Comparison of ENCODE assay signal across 17 cellular contexts in the genomic region with DNA sequence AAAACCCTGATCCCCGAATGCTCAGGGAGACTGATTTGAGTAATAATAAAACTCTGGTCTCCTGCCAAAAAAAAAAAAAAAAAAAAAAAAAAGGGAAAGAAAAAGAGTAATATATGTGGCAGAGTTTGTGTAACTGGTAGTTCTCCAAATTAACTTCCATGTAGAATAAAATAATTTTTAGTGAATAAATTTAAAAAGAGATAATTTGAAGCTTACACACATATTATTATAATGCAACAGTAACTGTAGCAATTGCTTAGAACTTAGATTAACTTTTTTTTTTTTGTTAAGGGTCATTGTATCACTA. TPM values are rescaled to one million over a fixed set of nuclear protein-coding genes. Genes with fewer than 3 reads are reported as not detected.
A peak's percentile ranks its signal among the peaks of the same experiment; 100 is the strongest.
DNase-seq lines count a peak whose midpoint lies in the region; ATAC-seq, FAIRE-seq and TF ChIP-seq lines count a peak whose summit lies in the region.
"Had no signal": no experiment of that assay in that cellular context is flagged by ENCODE, and none has a peak within 500 bp of the region (broad histone marks: within the 10 kb centered on the region; RNA-seq: fewer than 3 reads in every experiment).

No MANE protein-coding gene starts in this region.

- H3K4me2 ChIP-seq in HCT116 (ENCODE audit: low read length) = peak overlapping the region; percentile 26
- H3K4me2 ChIP-seq in K562 (ENCODE audit: insufficient read depth, low read length) = no peak overlapping the region

- H3K9me3 Mint-ChIP-seq in CD4-positive, alpha-beta T cell = no peaks in the 10 kb centered on the region
- no peaks in the 10 kb centered on the region for H3K9me3 Mint-ChIP-seq in osteocyte (ENCODE audit: unreplicated experiment)

- 0% methylated on average over 1 of the region's 1 CpG for WGBS in K562 (ENCODE audit: insufficient coverage, low coverage, missing lambda C conversion rate)

- H3K4me1 Mint-ChIP-seq in CD4-positive, alpha-beta T cell (ENCODE audit: low read depth) = peaks cover 33% of the 10 kb centered on the region
- H3K4me1 Mint-ChIP-seq in osteocyte (ENCODE audit: unreplicated experiment) = peaks cover 32% of the 10 kb centered on the region

- TF ChIP-seq POLR2A in HCT116 (IDR thresholded peaks at IDR 0.05; ENCODE audit: borderline replicate concordance, extremely low read depth, insufficient read depth, insufficient read length) (no peak), K562 (conservative IDR thresholded peaks at IDR 0.05) (no peak)

- H3K9me1 ChIP-seq in K562 (ENCODE audit: control insufficient read depth, insufficient read depth, low read length) = no peaks in the 10 kb centered on the region

- H3K27ac ChIP-seq in CD4-positive, alpha-beta T cell (ENCODE audit: low read depth, low read length) = no peak overlapping the region
- H3K27ac ChIP-seq in HCT116 (ENCODE audit: low read depth, low read length) = no peak overlapping the region
- H3K27ac ChIP-seq in K562 (ENCODE audit: extremely low read depth, low read depth, low read length) = no peak overlapping the region
- H3K27ac ChIP-seq: BLaER1, HL-60 had no signal

- H3K79me2 ChIP-seq in HCT116 (ENCODE audit: insufficient read depth, low read length) (no peaks in the 10 kb centered on the region), K562 (ENCODE audit: control insufficient read depth, insufficient read depth, low read length) (peaks cover 25% of the 10 kb centered on the region)

- BruUV-seq in HCT116 (replicated peaks; lab: Mats Ljungman, UMichigan) = no TSS peak
- no TSS peak for BruUV-seq in K562 (replicated peaks; lab: Mats Ljungman, UMichigan)

- H3K4me3 ChIP-seq in HCT116 (replicated peaks in 1 of 2; ENCODE audit: low read depth in 1 of 2, low read length in 2 of 2) (no peak overlapping the region), K562 (no peak overlapping the region)
- H3K4me3 ChIP-seq: BLaER1, Peyer's patch, prostate gland, tibial artery had no signal

- POLR2A ChIA-PET in CD4-positive, alpha-beta T cell (lab: Charles Lee) = interaction anchor here (0.6 to 1.1 kb wide), 2 partner anchors 11 to 83 kb away, joined by 3 read pairs; a partner anchor contains a TSS
- POLR2A ChIA-PET in HCT116 (lab: Charles Lee) (interaction anchor here (0.9 to 1.0 kb wide), 2 partner anchors 14 to 87 kb away, joined by 4 read pairs; no protein-coding TSS in a partner anchor), K562 (lab: Yijun Ruan, JAX) (interaction anchor here (1.0 to 1.7 kb wide), 3 partner anchors 8 to 11 kb away, joined by 3 to 5 read pairs (median 5); a partner anchor contains a TSS)

- no peak overlapping the region for H3K4me3 Mint-ChIP-seq in CD4-positive, alpha-beta T cell
- H3K4me3 Mint-ChIP-seq in osteocyte (ENCODE audit: unreplicated experiment) = no peak overlapping the region

- intact Hi-C loops in CD4-positive, alpha-beta T cell (cut with DNase I, micrococcal nuclease) = no loop called here
- intact Hi-C loops in HCT116 (cut with micrococcal nuclease) (no loop called here), K562 (cut with micrococcal nuclease) (no loop called here)

- no peak for TF ChIP-seq EP300 in K562 (IDR thresholded peaks at IDR 0.05; ENCODE audit: low read length)

- DNase-seq in CD4-positive, alpha-beta T cell = no peak
- DNase-seq in HCT116 (ENCODE audit: low read depth, low spot score) (no peak), K562 (ENCODE audit: extremely low read depth in 1 of 4, low spot score in 3 of 4) (no peak), osteocyte (ENCODE audit: extremely low spot score, unreplicated experiment) (no peak), SHP77 (lab: John Stamatoyannopoulos, UW) (no peak), SW480 (ENCODE audit: low spot score) (no peak), NCI-H187 treated with DMSO at 0.1 percent for 48 hours (lab: John Stamatoyannopoulos, UW) (no peak)
- DNase-seq: hypothalamus, KBM-7, NCI-H1048, NCI-H82, Peyer's patch had no signal

- H3K9ac ChIP-seq in HCT116 (ENCODE audit: low read length) (no peak overlapping the region), K562 (ENCODE audit: insufficient read depth in 1 of 2, low read depth in 2 of 2, low read length in 2 of 2) (no peak overlapping the region)
- H3K9ac ChIP-seq: BLaER1 had no signal

- no peaks in the 10 kb centered on the region for H3K27me3 Mint-ChIP-seq in CD4-positive, alpha-beta T cell
- H3K27me3 Mint-ChIP-seq in osteocyte (ENCODE audit: unreplicated experiment) = no peaks in the 10 kb centered on the region

- TF ChIP-seq RAD21 in HCT116 (IDR thresholded peaks at IDR 0.05; ENCODE audit: low read depth) (no peak), K562 (CRISPR knock-in tag; conservative IDR thresholded peaks at IDR 0.05 in 1 of 2, IDR thresholded peaks at IDR 0.05 in 1 of 2) (no peak)

- H3K36me3 Mint-ChIP-seq in CD4-positive, alpha-beta T cell (ENCODE audit: low read depth) = peaks cover 8% of the 10 kb centered on the region
- H3K36me3 Mint-ChIP-seq in osteocyte (ENCODE audit: unreplicated experiment) = no peaks in the 10 kb centered on the region

- peak overlapping the region; percentile 48 for H3K27ac Mint-ChIP-seq in CD4-positive, alpha-beta T cell
- peak overlapping the region; percentile 83 for H3K27ac Mint-ChIP-seq in osteocyte (ENCODE audit: unreplicated experiment)

- H3K4me1 ChIP-seq in HCT116 (ENCODE audit: control insufficient read depth in 1 of 2, insufficient read depth in 2 of 2, low read length in 2 of 2) = peaks cover 0 to 11% of the 10 kb centered on the region in 2 experiments; a peak in 2 of 4 replicates
- peaks cover 0 to 18% of the 10 kb centered on the region in 2 experiments; a peak in 3 of 5 replicates for H3K4me1 ChIP-seq in K562 (replicated peaks in 1 of 2; ENCODE audit: control insufficient read depth in 2 of 2, insufficient read depth in 2 of 2, low read length in 2 of 2)
- H3K4me1 ChIP-seq: Peyer's patch, prostate gland had no signal

- no peak for TF ChIP-seq CTCF in CD4-positive, alpha-beta T cell (IDR thresholded peaks at IDR 0.05)
- TF ChIP-seq CTCF in HCT116 (IDR thresholded peaks at IDR 0.05 in 2 of 3, conservative IDR thresholded peaks at IDR 0.05 in 1 of 3; ENCODE audit: borderline replicate concordance in 1 of 3, insufficient read depth in 1 of 3, low read depth in 2 of 3, low read length in 2 of 3) = no peak
- no peak for TF ChIP-seq CTCF in K562 (IDR thresholded peaks at IDR 0.05 in 2 of 3, conservative IDR thresholded peaks at IDR 0.05 in 1 of 3; ENCODE audit: insufficient read depth in 2 of 3, low read depth in 1 of 3, low read length in 3 of 3)
- no peak for TF ChIP-seq CTCF in osteocyte (IDR thresholded peaks at IDR 0.05)

- in situ Hi-C loops in K562 (cut with MboI) = no loop called here

- H3K27me3 ChIP-seq in CD4-positive, alpha-beta T cell (ENCODE audit: control insufficient read depth, insufficient read depth, low read length) = no peaks in the 10 kb centered on the region
- H3K27me3 ChIP-seq in HCT116 (ENCODE audit: insufficient read depth, low read length) = no peaks in the 10 kb centered on the region
- H3K27me3 ChIP-seq in K562 (ENCODE audit: control insufficient read depth in 2 of 2, insufficient read depth in 2 of 2, low read length in 2 of 2) = no peaks in the 10 kb centered on the region
- H3K27me3 ChIP-seq: BLaER1, Peyer's patch, tibial artery had no signal

- H4K20me1 ChIP-seq in HCT116 (ENCODE audit: insufficient read depth) = no peaks in the 10 kb centered on the region
- H4K20me1 ChIP-seq in K562 (replicated peaks; ENCODE audit: control insufficient read depth, insufficient read depth, low read length) = no peaks in the 10 kb centered on the region
- H4K20me1 ChIP-seq: BLaER1 had no signal

- RAD21 ChIA-PET in HCT116 (lab: Charles Lee; ENCODE audit: low non-redundant PET in 1 of 2, low total read pairs in 2 of 2, uncharacterized antibody in 2 of 2, unreplicated experiment in 2 of 2) = no interaction called here

- no peak for ATAC-seq in CD4-positive, alpha-beta T cell (ENCODE audit: poor library complexity)
- ATAC-seq in HCT116 (no peak), K562 (no peak), HG02759 (IDR thresholded peaks at IDR 0.05; ENCODE audit: unreplicated experiment) (no peak)

- H3K9me3 ChIP-seq in CD4-positive, alpha-beta T cell (ENCODE audit: control insufficient read depth, low read length) = no peaks in the 10 kb centered on the region
- H3K9me3 ChIP-seq in HCT116 (ENCODE audit: control insufficient read depth in 1 of 2, insufficient read depth in 1 of 2, low read depth in 1 of 2, low read length in 2 of 2) = peaks cover 0 to 4% of the 10 kb centered on the region in 2 experiments; a peak in 1 of 4 replicates
- peaks cover 5% of the 10 kb centered on the region for H3K9me3 ChIP-seq in K562 (replicated peaks; ENCODE audit: control insufficient read depth, insufficient read depth, low read depth, low read length)
- H3K9me3 ChIP-seq: Peyer's patch, prostate gland, tibial artery had no signal

- CTCF ChIA-PET in CD4-positive, alpha-beta T cell (lab: Charles Lee) = interaction anchor here (0.5 to 2.7 kb wide), 6 partner anchors 10 to 1399 kb away, joined by 3 to 10 read pairs (median 4); a partner anchor contains a TSS
- CTCF ChIA-PET in HCT116 (lab: Charles Lee) = interaction anchor here (0.9 kb wide), 1 partner anchor 315 kb away, joined by 3 read pairs; no protein-coding TSS in a partner anchor
- CTCF ChIA-PET in K562 (lab: Yijun Ruan, JAX; ENCODE audit: low intra/inter-chr PET ratio) = no interaction called here

- H3K9me2 ChIP-seq in HCT116 (ENCODE audit: insufficient read depth) = no peaks in the 10 kb centered on the region

- FAIRE-seq in K562 (lab: Jason Lieb, UNC) = no peak

- H3K36me3 ChIP-seq in HCT116 (ENCODE audit: control insufficient read depth in 1 of 2, insufficient read depth in 2 of 2, low read length in 2 of 2) = no peaks in the 10 kb centered on the region
- H3K36me3 ChIP-seq in K562 (ENCODE audit: control insufficient read depth, insufficient read depth, low read length) = peaks cover 27% of the 10 kb centered on the region
- H3K36me3 ChIP-seq: BLaER1, Peyer's patch, prostate gland, tibial artery had no signal

- H2AFZ ChIP-seq in HCT116 (ENCODE audit: low read depth, low read length, poor library complexity, severe bottlenecking) (peak overlapping the region; percentile 32), K562 (ENCODE audit: low read depth, low read length) (no peak overlapping the region)

RNA-seq across cellular contexts. Expression of a gene that starts 11.0 kb away (rescaled TPM):
- 10 to 100 TPM; 12.3 to 14.2 TPM for total RNA-seq in CD4-positive, alpha-beta T cell
- total RNA-seq in HCT116 (2021; ENCODE audit: unreplicated experiment) = 75.0 TPM
- polyA plus RNA-seq in HCT116 (2012) = 89.4 and 109 TPM in 2 replicates
- total RNA-seq in K562 (2011; cell fraction: chromatin; rRNA removed; ENCODE audit: low replicate concordance) = 45.9 and 72.8 TPM in 2 replicates
- 87.9 and 89.6 TPM in 2 replicates for total RNA-seq in K562 (2011; cell fraction: nucleolus; rRNA removed)
- total RNA-seq in K562 (2011; cell fraction: nucleoplasm; rRNA removed) = 65.0 and 77.8 TPM in 2 replicates
- total RNA-seq in K562 (2014; rRNA removed) = 33.9 and 46.1 TPM in 2 replicates
- 27.6 and 36.7 TPM in 2 replicates for total RNA-seq in K562 (2014; rRNA removed; fragmentation: Illumina TruSeq; extraction: Trizol)
- 43.3 and 47.4 TPM in 2 replicates for total RNA-seq in K562 (2015; rRNA removed; fragmentation: Illumina TruSeq; extraction: Trizol)
- total RNA-seq in K562 (2021) = 46.2 and 52.6 TPM in 2 replicates
- 57.5 and 66.5 TPM in 2 replicates for polyA plus RNA-seq in K562 (2011; rRNA removed)
- 43.7 and 49.1 TPM in 2 replicates for polyA plus RNA-seq in K562 (2011; cell fraction: cytosol; rRNA removed)
- polyA plus RNA-seq in K562 (2011; cell fraction: nucleus; rRNA removed) = 68.1 and 73.5 TPM in 2 replicates
- 34.5 and 47.6 TPM in 2 replicates for polyA plus RNA-seq in K562 (2012)
- polyA plus RNA-seq in K562 (2014; fragmentation: Illumina TruSeq; extraction: Trizol) = 37.7 and 48.6 TPM in 2 replicates
- polyA plus RNA-seq in K562 (2014; fragmentation: Nextera tagmentation; extraction: Ambion mirVana) = 10 to 100 TPM; 78.9 to 81.6 TPM
- polyA plus RNA-seq in K562 (2014; rRNA removed) = 43.9 and 48.0 TPM in 2 replicates
- 40.5 and 44.5 TPM in 2 replicates for polyA minus RNA-seq in K562 (2011; rRNA and poly(A)+ RNA removed)
- polyA minus RNA-seq in K562 (2011; cell fraction: cytosol; rRNA and poly(A)+ RNA removed) = 40.1 and 41.0 TPM in 2 replicates
- polyA minus RNA-seq in K562 (2011; cell fraction: nucleus; rRNA and poly(A)+ RNA removed) = 50.9 and 92.0 TPM in 2 replicates
- total RNA-seq in osteocyte = 47.8 and 49.8 TPM in 2 replicates

RNA-seq across cellular contexts. Expression of a gene that starts 38.6 kb away (rescaled TPM):
- total RNA-seq in CD4-positive, alpha-beta T cell = 1 to 10 TPM; 9.7 TPM
- total RNA-seq in HCT116 (2021; ENCODE audit: unreplicated experiment) (0.30 TPM), K562 (2014; rRNA removed) (0.09 and 0.20 TPM in 2 replicates), K562 (2014; rRNA removed; fragmentation: Illumina TruSeq; extraction: Trizol) (0.04 and 0.06 TPM in 2 replicates), K562 (2015; rRNA removed; fragmentation: Illumina TruSeq; extraction: Trizol) (0.14 and 0.19 TPM in 2 replicates), K562 (2021) (0.45 and 0.49 TPM in 2 replicates), osteocyte (63.0 and 63.3 TPM in 2 replicates)
- polyA plus RNA-seq in HCT116 (2012) = 0.26 and 0.30 TPM in 2 replicates
- total RNA-seq in K562 (2011; cell fraction: chromatin; rRNA removed; ENCODE audit: low replicate concordance) = 0.79 and 2.3 TPM in 2 replicates
- total RNA-seq in K562 (2011; cell fraction: nucleolus; rRNA removed) = 1.4 and 1.5 TPM in 2 replicates
- 0.81 and 0.92 TPM in 2 replicates for total RNA-seq in K562 (2011; cell fraction: nucleoplasm; rRNA removed)
- polyA plus RNA-seq in K562 (2011; rRNA removed) (0.08 and 0.23 TPM in 2 replicates), K562 (2014; fragmentation: Illumina TruSeq; extraction: Trizol) (0.17 and 0.18 TPM in 2 replicates), K562 (2014; fragmentation: Nextera tagmentation; extraction: Ambion mirVana) (not detected), K562 (2014; rRNA removed) (under 0.01 and 0.19 TPM in 2 replicates)
- polyA plus RNA-seq in K562 (2011; cell fraction: cytosol; rRNA removed) = 0.12 and 0.16 TPM in 2 replicates
- 0.74 and 1.4 TPM in 2 replicates for polyA plus RNA-seq in K562 (2011; cell fraction: nucleus; rRNA removed)
- 0.27 and 0.53 TPM in 2 replicates for polyA plus RNA-seq in K562 (2012)
- polyA minus RNA-seq in K562 (2011; rRNA and poly(A)+ RNA removed) = 0.18 and 0.21 TPM in 2 replicates
- 0.48 and 0.91 TPM in 2 replicates for polyA minus RNA-seq in K562 (2011; cell fraction: cytosol; rRNA and poly(A)+ RNA removed)
- 0.54 and 0.78 TPM in 2 replicates for polyA minus RNA-seq in K562 (2011; cell fraction: nucleus; rRNA and poly(A)+ RNA removed)
